Comparison of ENCODE assay signal across 1 cellular context in the genomic region with DNA sequence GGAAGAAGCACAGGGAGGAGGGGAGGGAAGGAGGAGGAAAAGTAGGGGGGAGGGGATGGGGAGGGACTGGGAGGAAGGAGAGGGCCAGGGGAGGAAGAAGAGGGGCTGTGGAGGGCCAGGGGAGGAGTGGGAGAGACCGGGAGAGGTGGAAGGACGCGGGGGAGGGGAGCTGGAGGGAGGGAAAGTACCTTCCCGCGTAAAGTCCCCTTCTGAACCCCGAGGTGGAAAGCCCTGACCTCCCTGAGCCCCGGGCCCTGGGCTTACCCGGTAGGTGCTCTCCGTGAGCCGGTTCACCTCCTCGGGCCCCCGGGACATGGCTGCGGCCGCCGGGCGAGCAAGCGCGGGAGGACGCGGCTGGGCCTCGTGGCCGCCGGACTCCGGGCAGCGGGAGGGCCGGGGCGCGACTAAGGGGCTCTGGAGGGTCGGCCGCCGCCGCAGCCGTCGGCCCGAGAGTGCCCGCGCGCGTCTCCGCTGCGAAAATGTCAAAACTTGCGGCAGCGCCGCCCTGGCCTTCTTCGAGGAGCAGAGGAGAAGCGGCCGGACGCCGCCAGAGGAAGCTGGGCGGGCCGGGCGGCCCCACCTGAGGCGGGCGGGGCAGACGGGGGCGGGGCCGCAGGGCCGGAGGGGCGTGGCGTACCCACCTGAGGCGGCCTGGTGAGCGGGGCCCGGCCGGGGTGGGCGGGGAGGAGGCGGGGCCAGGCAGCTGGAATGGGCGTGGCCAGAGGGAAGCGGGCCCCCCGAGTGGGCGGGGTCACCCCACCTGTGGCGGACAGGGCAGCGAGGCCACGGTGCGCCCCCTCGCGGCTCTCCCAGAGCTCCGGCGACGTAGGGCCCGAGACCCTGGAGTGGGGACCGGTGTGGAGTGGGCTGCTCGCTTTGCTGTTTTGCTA.
A peak's percentile ranks its signal among the peaks of the same experiment; 100 is the strongest.
TF ChIP-seq lines count a peak whose summit lies in the region.

A gene with protein sequence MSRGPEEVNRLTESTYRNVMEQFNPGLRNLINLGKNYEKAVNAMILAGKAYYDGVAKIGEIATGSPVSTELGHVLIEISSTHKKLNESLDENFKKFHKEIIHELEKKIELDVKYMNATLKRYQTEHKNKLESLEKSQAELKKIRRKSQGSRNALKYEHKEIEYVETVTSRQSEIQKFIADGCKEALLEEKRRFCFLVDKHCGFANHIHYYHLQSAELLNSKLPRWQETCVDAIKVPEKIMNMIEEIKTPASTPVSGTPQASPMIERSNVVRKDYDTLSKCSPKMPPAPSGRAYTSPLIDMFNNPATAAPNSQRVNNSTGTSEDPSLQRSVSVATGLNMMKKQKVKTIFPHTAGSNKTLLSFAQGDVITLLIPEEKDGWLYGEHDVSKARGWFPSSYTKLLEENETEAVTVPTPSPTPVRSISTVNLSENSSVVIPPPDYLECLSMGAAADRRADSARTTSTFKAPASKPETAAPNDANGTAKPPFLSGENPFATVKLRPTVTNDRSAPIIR (minus strand): TSS at position 553 of the 890 bp plus-strand sequence. CDS start 238 bp downstream, at position 315.

TF ChIP-seq in HepG2, 621 proteins besides CTCF, POLR2A, EP300 and RAD21 (continued from another document and continues in another):
- TF ChIP-seq, protein P1, sequence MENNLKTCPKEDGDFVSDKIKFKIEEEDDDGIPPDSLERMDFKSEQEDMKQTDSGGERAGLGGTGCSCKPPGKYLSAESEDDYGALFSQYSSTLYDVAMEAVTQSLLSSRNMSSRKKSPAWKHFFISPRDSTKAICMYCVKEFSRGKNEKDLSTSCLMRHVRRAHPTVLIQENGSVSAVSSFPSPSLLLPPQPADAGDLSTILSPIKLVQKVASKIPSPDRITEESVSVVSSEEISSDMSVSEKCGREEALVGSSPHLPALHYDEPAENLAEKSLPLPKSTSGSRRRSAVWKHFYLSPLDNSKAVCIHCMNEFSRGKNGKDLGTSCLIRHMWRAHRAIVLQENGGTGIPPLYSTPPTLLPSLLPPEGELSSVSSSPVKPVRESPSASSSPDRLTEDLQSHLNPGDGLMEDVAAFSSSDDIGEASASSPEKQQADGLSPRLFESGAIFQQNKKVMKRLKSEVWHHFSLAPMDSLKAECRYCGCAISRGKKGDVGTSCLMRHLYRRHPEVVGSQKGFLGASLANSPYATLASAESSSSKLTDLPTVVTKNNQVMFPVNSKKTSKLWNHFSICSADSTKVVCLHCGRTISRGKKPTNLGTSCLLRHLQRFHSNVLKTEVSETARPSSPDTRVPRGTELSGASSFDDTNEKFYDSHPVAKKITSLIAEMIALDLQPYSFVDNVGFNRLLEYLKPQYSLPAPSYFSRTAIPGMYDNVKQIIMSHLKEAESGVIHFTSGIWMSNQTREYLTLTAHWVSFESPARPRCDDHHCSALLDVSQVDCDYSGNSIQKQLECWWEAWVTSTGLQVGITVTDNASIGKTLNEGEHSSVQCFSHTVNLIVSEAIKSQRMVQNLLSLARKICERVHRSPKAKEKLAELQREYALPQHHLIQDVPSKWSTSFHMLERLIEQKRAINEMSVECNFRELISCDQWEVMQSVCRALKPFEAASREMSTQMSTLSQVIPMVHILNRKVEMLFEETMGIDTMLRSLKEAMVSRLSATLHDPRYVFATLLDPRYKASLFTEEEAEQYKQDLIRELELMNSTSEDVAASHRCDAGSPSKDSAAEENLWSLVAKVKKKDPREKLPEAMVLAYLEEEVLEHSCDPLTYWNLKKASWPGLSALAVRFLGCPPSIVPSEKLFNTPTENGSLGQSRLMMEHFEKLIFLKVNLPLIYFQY (CRISPR knock-in tag; IDR thresholded peaks at IDR 0.05; ENCODE audit: borderline replicate concordance), result no peak
- TF ChIP-seq PHB2 (IDR thresholded peaks at IDR 0.05; ENCODE audit: partially characterized antibody), result no peak
- TF ChIP-seq, protein P2, sequence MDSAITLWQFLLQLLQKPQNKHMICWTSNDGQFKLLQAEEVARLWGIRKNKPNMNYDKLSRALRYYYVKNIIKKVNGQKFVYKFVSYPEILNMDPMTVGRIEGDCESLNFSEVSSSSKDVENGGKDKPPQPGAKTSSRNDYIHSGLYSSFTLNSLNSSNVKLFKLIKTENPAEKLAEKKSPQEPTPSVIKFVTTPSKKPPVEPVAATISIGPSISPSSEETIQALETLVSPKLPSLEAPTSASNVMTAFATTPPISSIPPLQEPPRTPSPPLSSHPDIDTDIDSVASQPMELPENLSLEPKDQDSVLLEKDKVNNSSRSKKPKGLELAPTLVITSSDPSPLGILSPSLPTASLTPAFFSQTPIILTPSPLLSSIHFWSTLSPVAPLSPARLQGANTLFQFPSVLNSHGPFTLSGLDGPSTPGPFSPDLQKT (CRISPR knock-in tag; IDR thresholded peaks at IDR 0.05; ENCODE audit: borderline replicate concordance), result no peak
- TF ChIP-seq, protein P3, sequence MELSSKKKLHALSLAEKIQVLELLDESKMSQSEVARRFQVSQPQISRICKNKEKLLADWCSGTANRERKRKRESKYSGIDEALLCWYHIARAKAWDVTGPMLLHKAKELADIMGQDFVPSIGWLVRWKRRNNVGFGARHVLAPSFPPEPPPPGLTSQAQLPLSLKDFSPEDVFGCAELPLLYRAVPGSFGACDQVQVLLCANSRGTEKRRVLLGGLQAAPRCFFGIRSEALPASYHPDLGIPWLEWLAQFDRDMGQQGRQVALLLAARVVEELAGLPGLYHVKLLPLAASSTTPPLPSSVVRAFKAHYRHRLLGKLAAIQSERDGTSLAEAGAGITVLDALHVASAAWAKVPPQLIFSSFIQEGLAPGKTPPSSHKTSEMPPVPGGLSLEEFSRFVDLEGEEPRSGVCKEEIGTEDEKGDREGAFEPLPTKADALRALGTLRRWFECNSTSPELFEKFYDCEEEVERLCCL (CRISPR knock-in tag; IDR thresholded peaks at IDR 0.05; ENCODE audit: borderline replicate concordance), result no peak
- TF ChIP-seq, protein P4, sequence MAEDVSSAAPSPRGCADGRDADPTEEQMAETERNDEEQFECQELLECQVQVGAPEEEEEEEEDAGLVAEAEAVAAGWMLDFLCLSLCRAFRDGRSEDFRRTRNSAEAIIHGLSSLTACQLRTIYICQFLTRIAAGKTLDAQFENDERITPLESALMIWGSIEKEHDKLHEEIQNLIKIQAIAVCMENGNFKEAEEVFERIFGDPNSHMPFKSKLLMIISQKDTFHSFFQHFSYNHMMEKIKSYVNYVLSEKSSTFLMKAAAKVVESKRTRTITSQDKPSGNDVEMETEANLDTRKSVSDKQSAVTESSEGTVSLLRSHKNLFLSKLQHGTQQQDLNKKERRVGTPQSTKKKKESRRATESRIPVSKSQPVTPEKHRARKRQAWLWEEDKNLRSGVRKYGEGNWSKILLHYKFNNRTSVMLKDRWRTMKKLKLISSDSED (CRISPR knock-in tag; IDR thresholded peaks at IDR 0.05), result no peak
- no peak for TF ChIP-seq ZNF567 (CRISPR knock-in tag; IDR thresholded peaks at IDR 0.05; ENCODE audit: borderline replicate concordance)
- TF ChIP-seq, protein P5, sequence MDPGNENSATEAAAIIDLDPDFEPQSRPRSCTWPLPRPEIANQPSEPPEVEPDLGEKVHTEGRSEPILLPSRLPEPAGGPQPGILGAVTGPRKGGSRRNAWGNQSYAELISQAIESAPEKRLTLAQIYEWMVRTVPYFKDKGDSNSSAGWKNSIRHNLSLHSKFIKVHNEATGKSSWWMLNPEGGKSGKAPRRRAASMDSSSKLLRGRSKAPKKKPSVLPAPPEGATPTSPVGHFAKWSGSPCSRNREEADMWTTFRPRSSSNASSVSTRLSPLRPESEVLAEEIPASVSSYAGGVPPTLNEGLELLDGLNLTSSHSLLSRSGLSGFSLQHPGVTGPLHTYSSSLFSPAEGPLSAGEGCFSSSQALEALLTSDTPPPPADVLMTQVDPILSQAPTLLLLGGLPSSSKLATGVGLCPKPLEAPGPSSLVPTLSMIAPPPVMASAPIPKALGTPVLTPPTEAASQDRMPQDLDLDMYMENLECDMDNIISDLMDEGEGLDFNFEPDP (CRISPR knock-in tag; conservative IDR thresholded peaks at IDR 0.05), result no peak
- 0 out of 2 replicates have a peak, but pooled peaks have one; percentile 26 for TF ChIP-seq KLF12 (CRISPR knock-in tag; IDR thresholded peaks at IDR 0.05; ENCODE audit: borderline replicate concordance)
- no peak for TF ChIP-seq ZNF577 (CRISPR knock-in tag; IDR thresholded peaks at IDR 0.05; ENCODE audit: borderline replicate concordance, low read depth)
- no peak for TF ChIP-seq KAT2B (IDR thresholded peaks at IDR 0.05; ENCODE audit: borderline replicate concordance, low read depth, low read length)
- TF ChIP-seq NFRKB (IDR thresholded peaks at IDR 0.05), result no peak
- TF ChIP-seq, protein P6, sequence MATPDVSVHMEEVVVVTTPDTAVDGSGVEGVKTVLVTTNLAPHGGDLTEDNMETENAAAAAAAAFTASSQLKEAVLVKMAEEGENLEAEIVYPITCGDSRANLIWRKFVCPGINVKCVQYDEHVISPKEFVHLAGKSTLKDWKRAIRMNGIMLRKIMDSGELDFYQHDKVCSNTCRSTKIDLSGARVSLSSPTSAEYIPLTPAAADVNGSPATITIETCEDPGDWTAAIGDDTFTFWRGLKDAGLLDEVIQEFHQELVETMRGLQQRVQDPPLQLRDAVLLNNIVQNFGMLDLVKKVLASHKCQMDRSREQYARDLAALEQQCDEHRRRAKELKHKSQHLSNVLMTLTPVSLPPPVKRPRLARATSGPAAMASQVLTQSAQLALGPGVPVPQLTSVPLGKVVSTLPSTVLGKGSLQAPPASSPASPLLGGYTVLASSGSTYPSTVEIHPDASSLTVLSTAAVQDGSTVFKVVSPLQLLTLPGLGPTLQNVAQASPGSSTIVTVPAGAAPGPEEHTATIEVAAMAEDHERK (CRISPR knock-in tag; IDR thresholded peaks at IDR 0.05; ENCODE audit: low read depth), result no peak
- TF ChIP-seq PHF5A (CRISPR knock-in tag; IDR thresholded peaks at IDR 0.05; ENCODE audit: low read depth, unreplicated experiment), result no peak
- no peak for TF ChIP-seq CBX1 (IDR thresholded peaks at IDR 0.05; ENCODE audit: low read depth)
- no peak for TF ChIP-seq FOXM1 (CRISPR knock-in tag; IDR thresholded peaks at IDR 0.05)
- TF ChIP-seq ELF1 (CRISPR knock-in tag; IDR thresholded peaks at IDR 0.05), result no peak
- TF ChIP-seq, protein P7, sequence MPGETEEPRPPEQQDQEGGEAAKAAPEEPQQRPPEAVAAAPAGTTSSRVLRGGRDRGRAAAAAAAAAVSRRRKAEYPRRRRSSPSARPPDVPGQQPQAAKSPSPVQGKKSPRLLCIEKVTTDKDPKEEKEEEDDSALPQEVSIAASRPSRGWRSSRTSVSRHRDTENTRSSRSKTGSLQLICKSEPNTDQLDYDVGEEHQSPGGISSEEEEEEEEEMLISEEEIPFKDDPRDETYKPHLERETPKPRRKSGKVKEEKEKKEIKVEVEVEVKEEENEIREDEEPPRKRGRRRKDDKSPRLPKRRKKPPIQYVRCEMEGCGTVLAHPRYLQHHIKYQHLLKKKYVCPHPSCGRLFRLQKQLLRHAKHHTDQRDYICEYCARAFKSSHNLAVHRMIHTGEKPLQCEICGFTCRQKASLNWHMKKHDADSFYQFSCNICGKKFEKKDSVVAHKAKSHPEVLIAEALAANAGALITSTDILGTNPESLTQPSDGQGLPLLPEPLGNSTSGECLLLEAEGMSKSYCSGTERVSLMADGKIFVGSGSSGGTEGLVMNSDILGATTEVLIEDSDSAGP (CRISPR knock-in tag; IDR thresholded peaks at IDR 0.05; ENCODE audit: borderline replicate concordance), result peak; percentile 62; the same call in 1 of the 2 replicates
- no peak for TF ChIP-seq ZFP1 (CRISPR knock-in tag; IDR thresholded peaks at IDR 0.05)
- no peak for TF ChIP-seq AHR (CRISPR knock-in tag; IDR thresholded peaks at IDR 0.05)
- TF ChIP-seq, protein P8, sequence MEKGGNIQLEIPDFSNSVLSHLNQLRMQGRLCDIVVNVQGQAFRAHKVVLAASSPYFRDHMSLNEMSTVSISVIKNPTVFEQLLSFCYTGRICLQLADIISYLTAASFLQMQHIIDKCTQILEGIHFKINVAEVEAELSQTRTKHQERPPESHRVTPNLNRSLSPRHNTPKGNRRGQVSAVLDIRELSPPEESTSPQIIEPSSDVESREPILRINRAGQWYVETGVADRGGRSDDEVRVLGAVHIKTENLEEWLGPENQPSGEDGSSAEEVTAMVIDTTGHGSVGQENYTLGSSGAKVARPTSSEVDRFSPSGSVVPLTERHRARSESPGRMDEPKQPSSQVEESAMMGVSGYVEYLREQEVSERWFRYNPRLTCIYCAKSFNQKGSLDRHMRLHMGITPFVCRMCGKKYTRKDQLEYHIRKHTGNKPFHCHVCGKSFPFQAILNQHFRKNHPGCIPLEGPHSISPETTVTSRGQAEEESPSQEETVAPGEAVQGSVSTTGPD (CRISPR knock-in tag; IDR thresholded peaks at IDR 0.05), result no peak
- no peak for TF ChIP-seq JDP2 (CRISPR knock-in tag; IDR thresholded peaks at IDR 0.05; ENCODE audit: borderline replicate concordance)
- TF ChIP-seq SMAD9 (CRISPR knock-in tag; IDR thresholded peaks at IDR 0.05), result no peak
- TF ChIP-seq ARNT (IDR thresholded peaks at IDR 0.05), result no peak
- no peak for TF ChIP-seq ZNF713 (CRISPR knock-in tag; IDR thresholded peaks at IDR 0.05)
- no peak for TF ChIP-seq ZBTB8A (CRISPR knock-in tag; IDR thresholded peaks at IDR 0.05; ENCODE audit: borderline replicate concordance, low read depth)
- TF ChIP-seq ZNF460 (CRISPR knock-in tag; IDR thresholded peaks at IDR 0.05; ENCODE audit: borderline replicate concordance), result no peak
- TF ChIP-seq, protein P9, sequence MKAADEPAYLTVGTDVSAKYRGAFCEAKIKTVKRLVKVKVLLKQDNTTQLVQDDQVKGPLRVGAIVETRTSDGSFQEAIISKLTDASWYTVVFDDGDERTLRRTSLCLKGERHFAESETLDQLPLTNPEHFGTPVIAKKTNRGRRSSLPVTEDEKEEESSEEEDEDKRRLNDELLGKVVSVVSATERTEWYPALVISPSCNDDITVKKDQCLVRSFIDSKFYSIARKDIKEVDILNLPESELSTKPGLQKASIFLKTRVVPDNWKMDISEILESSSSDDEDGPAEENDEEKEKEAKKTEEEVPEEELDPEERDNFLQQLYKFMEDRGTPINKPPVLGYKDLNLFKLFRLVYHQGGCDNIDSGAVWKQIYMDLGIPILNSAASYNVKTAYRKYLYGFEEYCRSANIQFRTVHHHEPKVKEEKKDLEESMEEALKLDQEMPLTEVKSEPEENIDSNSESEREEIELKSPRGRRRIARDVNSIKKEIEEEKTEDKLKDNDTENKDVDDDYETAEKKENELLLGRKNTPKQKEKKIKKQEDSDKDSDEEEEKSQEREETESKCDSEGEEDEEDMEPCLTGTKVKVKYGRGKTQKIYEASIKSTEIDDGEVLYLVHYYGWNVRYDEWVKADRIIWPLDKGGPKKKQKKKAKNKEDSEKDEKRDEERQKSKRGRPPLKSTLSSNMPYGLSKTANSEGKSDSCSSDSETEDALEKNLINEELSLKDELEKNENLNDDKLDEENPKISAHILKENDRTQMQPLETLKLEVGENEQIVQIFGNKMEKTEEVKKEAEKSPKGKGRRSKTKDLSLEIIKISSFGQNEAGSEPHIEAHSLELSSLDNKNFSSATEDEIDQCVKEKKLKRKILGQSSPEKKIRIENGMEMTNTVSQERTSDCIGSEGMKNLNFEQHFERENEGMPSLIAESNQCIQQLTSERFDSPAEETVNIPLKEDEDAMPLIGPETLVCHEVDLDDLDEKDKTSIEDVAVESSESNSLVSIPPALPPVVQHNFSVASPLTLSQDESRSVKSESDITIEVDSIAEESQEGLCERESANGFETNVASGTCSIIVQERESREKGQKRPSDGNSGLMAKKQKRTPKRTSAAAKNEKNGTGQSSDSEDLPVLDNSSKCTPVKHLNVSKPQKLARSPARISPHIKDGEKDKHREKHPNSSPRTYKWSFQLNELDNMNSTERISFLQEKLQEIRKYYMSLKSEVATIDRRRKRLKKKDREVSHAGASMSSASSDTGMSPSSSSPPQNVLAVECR (CRISPR knock-in tag; IDR thresholded peaks at IDR 0.05; ENCODE audit: borderline replicate concordance), result peak; percentile 49; the same call in 1 of the 2 replicates
